In genomic region chr6:112087136-112087908, GRCh38 we compare ENCODE assay signal across 8 cellular contexts. TPM values are rescaled to one million over a fixed set of nuclear protein-coding genes. Genes with fewer than 3 reads are reported as not detected.
DNase-seq lines count a peak whose midpoint lies in the region; ATAC-seq and TF ChIP-seq lines count a peak whose summit lies in the region.

Gene FAM229B (plus strand): TSS chr6:112087591. CDS start chr6:112099284, 11,693 bp downstream.
Gene TUBE1 (minus strand): TSS chr6:112087482. CDS start chr6:112087434, 48 bp downstream.

- no peak within 1 kb of the TSS for H3K27ac Mint-ChIP-seq in activated T-helper 17 cell treated with anti-CD3 and anti-CD28 coated beads, Interleukin-2, amount 50 U/mL, for 72 hours
- no peak within 1 kb of the TSS for H3K27ac Mint-ChIP-seq in natural killer cell treated with Interleukin-12 subunit alpha and Interleukin-12 subunit beta and Interleukin-15 and Interleukin-18, amount 100 ng/mL, for 72 hours

- peaks cover 9% of the 10 kb centered on the region for H3K4me1 ChIP-seq in GM23248 (ENCODE audit: insufficient read depth)

- no peaks in the 10 kb centered on the region for H4K20me1 ChIP-seq in GM23248 (ENCODE audit: insufficient read depth)

- no peak within 1 kb of the TSS for H3K4me3 Mint-ChIP-seq in activated T-helper 17 cell treated with anti-CD3 and anti-CD28 coated beads, Interleukin-2, amount 50 U/mL, for 72 hours
- no peak within 1 kb of the TSS for H3K4me3 Mint-ChIP-seq in natural killer cell treated with Interleukin-12 subunit alpha and Interleukin-12 subunit beta and Interleukin-15 and Interleukin-18, amount 100 ng/mL, for 72 hours

- H3K9me3 ChIP-seq in GM23248 (ENCODE audit: low read depth) = no peaks in the 10 kb centered on the region

- 1% methylated on average over 54 to 56 of the region's 60 CpGs for WGBS in GM23248 (ENCODE audit: low coverage in 1 of 2, low lambda C conversion rate in 2 of 2, missing lambda C conversion rate in 2 of 2), 2 experiments

- H3K27me3 ChIP-seq in GM23248 (replicated peaks; ENCODE audit: insufficient read depth) = no peaks in the 10 kb centered on the region

- peak; percentile 97 for ATAC-seq in activated T-helper 17 cell treated with anti-CD3 and anti-CD28 coated beads, Interleukin-2, amount 50 U/mL, for 72 hours (replicated peaks)
- peak; percentile 97 to 99 for ATAC-seq in natural killer cell treated with Interleukin-12 subunit alpha and Interleukin-12 subunit beta and Interleukin-15 and Interleukin-18, amount 100 ng/mL, for 72 hours
- ATAC-seq in stimulated activated naive CD8-positive, alpha-beta T cell treated with anti-CD3 and anti-CD28 coated beads, Interleukin-15, Interleukin-2, amounts not matched to agents 100 U/mL and 50 U/mL, for 24 hours = peak; percentile 99

- H3K4me2 ChIP-seq in GM23248 (ENCODE audit: unreplicated experiment) = peak within 1 kb of the TSS; percentile 94

- H2AFZ ChIP-seq in GM23248 = peak within 1 kb of the TSS; percentile 91

- peaks cover 33% of the 10 kb centered on the region for H3K36me3 Mint-ChIP-seq in activated T-helper 17 cell treated with anti-CD3 and anti-CD28 coated beads, Interleukin-2, amount 50 U/mL, for 72 hours (ENCODE audit: low read depth)
- no peaks in the 10 kb centered on the region for H3K36me3 Mint-ChIP-seq in natural killer cell treated with Interleukin-12 subunit alpha and Interleukin-12 subunit beta and Interleukin-15 and Interleukin-18, amount 100 ng/mL, for 72 hours

- H3K36me3 ChIP-seq in GM23248 (ENCODE audit: low read depth) = peaks cover 18% of the 10 kb centered on the region

- peaks cover 28% of the 10 kb centered on the region for H3K79me2 ChIP-seq in GM23248 (ENCODE audit: insufficient read depth)

- no peaks in the 10 kb centered on the region for H3K9me3 Mint-ChIP-seq in activated T-helper 17 cell treated with anti-CD3 and anti-CD28 coated beads, Interleukin-2, amount 50 U/mL, for 72 hours
- no peaks in the 10 kb centered on the region for H3K9me3 Mint-ChIP-seq in natural killer cell treated with Interleukin-12 subunit alpha and Interleukin-12 subunit beta and Interleukin-15 and Interleukin-18, amount 100 ng/mL, for 72 hours

- peak within 1 kb of the TSS; percentile 94 for H3K27ac ChIP-seq in GM23248

- no peaks in the 10 kb centered on the region for H3K9me2 ChIP-seq in GM23248 (ENCODE audit: insufficient read depth)

- DNase-seq in EH (ENCODE audit: low read depth) (peak; percentile 97), GM23248 (peak; percentile 100), Kasumi-1 (lab: John Stamatoyannopoulos, UW) (peak; percentile 97), RKO (ENCODE audit: low spot score) (peak; percentile 99), fibroblast of the aortic adventitia (ENCODE audit: low read depth) (peak; percentile 98)
- DNase-seq in natural killer cell treated with Interleukin-12 subunit alpha and Interleukin-12 subunit beta and Interleukin-15 and Interleukin-18, amount 100 ng/mL, for 72 hours (ENCODE audit: low spot score) = peak; percentile 90
- peak; percentile 89 for DNase-seq in stimulated activated naive CD8-positive, alpha-beta T cell treated with anti-CD3 and anti-CD28 coated beads, Interleukin-15, Interleukin-2, amounts not matched to agents 100 U/mL and 50 U/mL, for 24 hours

- H3K27me3 Mint-ChIP-seq in activated T-helper 17 cell treated with anti-CD3 and anti-CD28 coated beads, Interleukin-2, amount 50 U/mL, for 72 hours = peaks cover 14% of the 10 kb centered on the region
- H3K27me3 Mint-ChIP-seq in natural killer cell treated with Interleukin-12 subunit alpha and Interleukin-12 subunit beta and Interleukin-15 and Interleukin-18, amount 100 ng/mL, for 72 hours = peaks cover 21 to 31% of the 10 kb centered on the region in 2 donors

- H3K4me1 Mint-ChIP-seq in activated T-helper 17 cell treated with anti-CD3 and anti-CD28 coated beads, Interleukin-2, amount 50 U/mL, for 72 hours = no peaks in the 10 kb centered on the region
- peaks cover 2 to 9% of the 10 kb centered on the region in 2 donors for H3K4me1 Mint-ChIP-seq in natural killer cell treated with Interleukin-12 subunit alpha and Interleukin-12 subunit beta and Interleukin-15 and Interleukin-18, amount 100 ng/mL, for 72 hours (ENCODE audit: low read depth in 2 of 2)

- H3F3A ChIP-seq in GM23248 (ENCODE audit: insufficient read depth) = peaks cover 10% of the 10 kb centered on the region; the same call in 1 of the 2 replicates

- H3K4me3 ChIP-seq in GM23248 (peak within 1 kb of the TSS; percentile 90), fibroblast of the aortic adventitia (ENCODE audit: low read depth, low read length) (peak within 1 kb of the TSS; percentile 83)

- TF ChIP-seq CTCF in fibroblast of the aortic adventitia (IDR thresholded peaks at IDR 0.05; ENCODE audit: insufficient read depth, low read length) = peak; percentile 20

- in situ Hi-C loops in GM23248 (cut with MboI) = no loop called here

- H3K9ac ChIP-seq in GM23248 = peak within 1 kb of the TSS; percentile 94

RNA-seq across cellular contexts. Expression of gene FAM229B, which starts in this region (rescaled TPM):
- total RNA-seq in GM23248 (2014; rRNA removed; shearing (Covaris generic)) = 11.9 and 12.0 TPM in 2 replicates
- polyA plus RNA-seq in GM23248 (2016; fragmentation: Nextera tagmentation; extraction: Ambion mirVana) = 53.9 and 57.3 TPM in 2 replicates
- 1 to 10 TPM; 2.6 TPM for total RNA-seq in activated T-helper 17 cell treated with anti-CD3 and anti-CD28 coated beads, Interleukin-2, amount 50 U/mL, for 72 hours
- total RNA-seq in fibroblast of the aortic adventitia (ENCODE audit: low replicate concordance) = 19.2 and 32.7 TPM in 2 replicates
- 1 to 10 TPM; 2.7 to 5.3 TPM for total RNA-seq in natural killer cell treated with Interleukin-12 subunit alpha and Interleukin-12 subunit beta and Interleukin-15 and Interleukin-18, amount 100 ng/mL, for 72 hours

RNA-seq across cellular contexts. Expression of gene TUBE1, which starts in this region (rescaled TPM):
- total RNA-seq in GM23248 (2014; rRNA removed; shearing (Covaris generic)) = 42.7 and 54.9 TPM in 2 replicates
- 39.0 and 41.5 TPM in 2 replicates for polyA plus RNA-seq in GM23248 (2016; fragmentation: Nextera tagmentation; extraction: Ambion mirVana)
- 10 to 100 TPM; 17.1 to 24.0 TPM for total RNA-seq in activated T-helper 17 cell treated with anti-CD3 and anti-CD28 coated beads, Interleukin-2, amount 50 U/mL, for 72 hours
- 25.0 and 38.2 TPM in 2 replicates for total RNA-seq in fibroblast of the aortic adventitia (ENCODE audit: low replicate concordance)
- 10 to 100 TPM; 26.4 to 28.4 TPM for total RNA-seq in natural killer cell treated with Interleukin-12 subunit alpha and Interleukin-12 subunit beta and Interleukin-15 and Interleukin-18, amount 100 ng/mL, for 72 hours

Comparison
In these comparisons a context has a peak if more than half of its experiments do, and no peak if none do; other contexts are left out.
1. Peak in every context shown above with its lines: DNase-seq, ATAC-seq, H3K4me3 ChIP-seq and H3K27ac ChIP-seq.